8 cellular contexts compared by ENCODE assay signal in the genomic region with DNA sequence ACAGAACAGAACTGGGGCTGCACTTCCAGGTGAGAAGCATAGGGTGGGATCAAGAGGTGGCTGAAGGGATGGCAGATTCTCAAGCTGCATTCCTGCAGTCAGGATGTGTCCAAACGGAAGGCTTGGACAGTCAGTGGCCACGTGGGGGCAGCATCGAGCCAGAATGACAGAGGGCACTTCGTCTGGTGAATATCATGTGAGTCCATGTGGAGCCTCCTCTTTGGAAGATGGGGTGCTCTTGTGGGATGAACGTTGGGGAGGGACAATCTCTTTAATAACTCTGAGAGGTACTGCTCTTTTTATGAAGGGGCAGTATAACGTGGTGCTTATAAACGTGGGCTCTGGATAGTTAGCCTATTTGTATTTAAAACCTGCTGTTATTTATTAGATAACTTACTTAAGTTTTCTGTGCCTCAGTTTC.
DNase-seq lines count a peak whose midpoint lies in the region; ATAC-seq, FAIRE-seq and TF ChIP-seq lines count a peak whose summit lies in the region.

No MANE protein-coding gene starts in this region.

- no peak overlapping the region for H3K4me2 ChIP-seq in osteoblast (ENCODE audit: insufficient read depth, low read length)

- H3K9me3 ChIP-seq in osteoblast (ENCODE audit: low read depth, low read length) (no peaks in the 10 kb centered on the region), tibial artery (no peaks in the 10 kb centered on the region)

- H3K27ac ChIP-seq in osteoblast (ENCODE audit: low read depth, low read length): no peak overlapping the region
- H3K27ac ChIP-seq in tibial artery: no peak overlapping the region

- peaks cover 3% of the 10 kb centered on the region for H4K20me1 ChIP-seq in osteoblast (ENCODE audit: insufficient read depth, low read length)

- no peaks in the 10 kb centered on the region for H3K36me3 ChIP-seq in osteoblast (ENCODE audit: insufficient read depth, low read length)
- H3K36me3 ChIP-seq in tibial artery: no peaks in the 10 kb centered on the region

- H3K27me3 ChIP-seq in osteoblast (ENCODE audit: insufficient read depth, low read length): peaks cover 5% of the 10 kb centered on the region
- H3K27me3 ChIP-seq in tibial artery: no peaks in the 10 kb centered on the region

- no peak for ATAC-seq in GM18873 (IDR thresholded peaks at IDR 0.05; ENCODE audit: low FRiP score, unreplicated experiment)

- TF ChIP-seq CTCF in osteoblast (IDR thresholded peaks at IDR 0.05; ENCODE audit: extremely low read depth, low read depth, low read length): peak; percentile 97
- TF ChIP-seq CTCF in tibial artery (IDR thresholded peaks at IDR 0.05): peak; percentile 84 to 85

- H3K4me1 ChIP-seq in osteoblast (ENCODE audit: insufficient read depth, low read length) (no peaks in the 10 kb centered on the region), tibial artery (peaks cover 0 to 10% (median 5%) of the 10 kb centered on the region in 4 donors)

- DNase-seq in GM04503 (ENCODE audit: low read depth) (peak; percentile 18), HTR-8/SVneo (ENCODE audit: insufficient read length, low spot score) (peak; percentile 74), RCC 7860 (ENCODE audit: low spot score) (peak; percentile 44), foreskin melanocyte (peak; percentile 53), osteoblast (ENCODE audit: insufficient read length, low spot score, missing footprints) (peak; percentile 93), tibial artery (peak; percentile 67 to 86)
- peak; percentile 33 for DNase-seq in activated effector memory CD4-positive, alpha-beta T cell treated with Interleukin-2 at 50 U/mL for 16 hours

- intact Hi-C loops in tibial artery (cut with DNase I; ENCODE audit: low total_unique reads): loop anchor here (2.0 kb wide), 2 partner anchors 177 to 245 kb away; no protein-coding TSS in a partner anchor

- no peak overlapping the region for H2AFZ ChIP-seq in osteoblast (ENCODE audit: low read length)

- FAIRE-seq in HTR-8/SVneo (lab: Jason Lieb, UNC) (peak; percentile 51), RCC 7860 (lab: Jason Lieb, UNC) (no peak)

- H3K4me3 ChIP-seq in osteoblast (ENCODE audit: insufficient read depth, low read length) (no peak overlapping the region), tibial artery (no peak overlapping the region)

- no peaks in the 10 kb centered on the region for H3K79me2 ChIP-seq in osteoblast (ENCODE audit: insufficient read depth, low read length)

Comparison
In these comparisons a context has a peak if more than half of its experiments do, and no peak if none do; other contexts are left out.
1. DNase-seq: peak in every context shown above with its lines; median percentile 93 in osteoblast; 76 in tibial artery; 74 in HTR-8/SVneo; 53 in foreskin melanocyte; 44 in RCC 7860; 33 in activated effector memory CD4-positive, alpha-beta T cell treated with Interleukin-2 at 50 U/mL for 16 hours; 18 in GM04503.